Comparison of ENCODE assay signal across 11 cellular contexts in genomic region chr22:48968201-48968959, GRCh38.
DNase-seq lines count a peak whose midpoint lies in the region; ATAC-seq and TF ChIP-seq lines count a peak whose summit lies in the region.
"Had no signal": no experiment of that assay in that cellular context is flagged by ENCODE, and none has a peak within 500 bp of the region (broad histone marks: within the 10 kb centered on the region; RNA-seq: fewer than 3 reads in every experiment).

No MANE protein-coding gene starts in this region.

- no peak overlapping the region for H2AK5ac ChIP-seq in mesenchymal stem cell (ENCODE audit: low read length, severe bottlenecking)

- H3K27ac ChIP-seq in OCI-LY3 (ENCODE audit: low read length) (no peak overlapping the region), hepatocyte (no peak overlapping the region), mesenchymal stem cell (ENCODE audit: low read length, poor library complexity, severe bottlenecking) (no peak overlapping the region)

- peaks cover 0 to 4% of the 10 kb centered on the region in 2 donors for H3K9me3 Mint-ChIP-seq in stimulated activated naive B cell treated with anti-CD40 and anti-IgM and Interleukin-4, amounts not matched to agents 10 μg/mL and 1 μg/mL and 100 μg/mL, for 72 hours
- peaks cover 7% of the 10 kb centered on the region for H3K9me3 Mint-ChIP-seq in Calu3 (ENCODE audit: low read depth, unreplicated experiment)

- no peak overlapping the region for H2BK15ac ChIP-seq in mesenchymal stem cell (ENCODE audit: low read depth, poor library complexity, severe bottlenecking)

- H3K79me1 ChIP-seq in mesenchymal stem cell (replicated peaks; ENCODE audit: low read length, poor library complexity, severe bottlenecking) = no peaks in the 10 kb centered on the region

- H3K36me3 ChIP-seq in OCI-LY3 (replicated peaks; ENCODE audit: low read depth, low read length) = no peaks in the 10 kb centered on the region
- H3K36me3 ChIP-seq in hepatocyte (replicated peaks; ENCODE audit: insufficient read depth, low read depth) = no peaks in the 10 kb centered on the region
- H3K36me3 ChIP-seq in mesenchymal stem cell (ENCODE audit: control insufficient read depth in 1 of 2, insufficient read depth in 2 of 2, low read depth in 1 of 2, low read length in 2 of 2) = no peaks in the 10 kb centered on the region

- no peak overlapping the region for H3K4ac ChIP-seq in mesenchymal stem cell (ENCODE audit: low read depth in 1 of 2, low read length in 2 of 2)

- no peak overlapping the region for H3K23ac ChIP-seq in mesenchymal stem cell (ENCODE audit: low read length in 2 of 2)

- H3K9me2 ChIP-seq in hepatocyte (replicated peaks; ENCODE audit: insufficient read depth) = no peaks in the 10 kb centered on the region

- 43% methylated on average over 11 of the region's 11 CpGs for WGBS in hepatocyte (ENCODE audit: low lambda C conversion rate, missing lambda C conversion rate)
- 39% methylated on average over 11 of the region's 11 CpGs for WGBS in mesenchymal stem cell

- H3K4me3 ChIP-seq in OCI-LY3 (ENCODE audit: low read length) = no peak overlapping the region
- H3K4me3 ChIP-seq in hepatocyte = no peak overlapping the region
- H3K4me3 ChIP-seq in mesenchymal stem cell (ENCODE audit: insufficient read depth in 1 of 2, low read depth in 1 of 2, low read length in 2 of 2) = no peak overlapping the region

- H3K4me2 ChIP-seq in OCI-LY3 (ENCODE audit: low read length) (no peak overlapping the region), hepatocyte (no peak overlapping the region), mesenchymal stem cell (ENCODE audit: low read length, poor library complexity, severe bottlenecking) (no peak overlapping the region)

- H3K4me3 Mint-ChIP-seq in stimulated activated naive B cell treated with anti-CD40 and anti-IgM and Interleukin-4, amounts not matched to agents 10 μg/mL and 1 μg/mL and 100 μg/mL, for 72 hours = no peak overlapping the region
- H3K4me3 Mint-ChIP-seq in Calu3 (ENCODE audit: low read depth, unreplicated experiment) = no peak overlapping the region
- H3K4me3 Mint-ChIP-seq: CD4-positive, CD25-positive, alpha-beta regulatory T cell had no signal

- H3K79me2 ChIP-seq in OCI-LY3 (ENCODE audit: low read length) (no peaks in the 10 kb centered on the region), hepatocyte (no peaks in the 10 kb centered on the region)

- H3K36me3 Mint-ChIP-seq in stimulated activated naive B cell treated with anti-CD40 and anti-IgM and Interleukin-4, amounts not matched to agents 10 μg/mL and 1 μg/mL and 100 μg/mL, for 72 hours = no peaks in the 10 kb centered on the region
- no peaks in the 10 kb centered on the region for H3K36me3 Mint-ChIP-seq in Calu3 (ENCODE audit: insufficient read depth, unreplicated experiment)
- H3K36me3 Mint-ChIP-seq: CD4-positive, CD25-positive, alpha-beta regulatory T cell had no signal

- CTCF ChIA-PET in Calu3 (lab: Charles Lee) = no interaction called here

- no peak overlapping the region for H4K8ac ChIP-seq in mesenchymal stem cell (ENCODE audit: low read length)

- no peak overlapping the region for H3K9ac ChIP-seq in OCI-LY3 (ENCODE audit: low read length)
- no peak overlapping the region for H3K9ac ChIP-seq in mesenchymal stem cell (ENCODE audit: low read length)

- intact Hi-C loops in Calu3 (cut with micrococcal nuclease; ENCODE audit: unreplicated experiment) = no loop called here

- H3K27me3 Mint-ChIP-seq in stimulated activated naive B cell treated with anti-CD40 and anti-IgM and Interleukin-4, amounts not matched to agents 10 μg/mL and 1 μg/mL and 100 μg/mL, for 72 hours = peaks cover 15 to 34% of the 10 kb centered on the region in 2 donors
- H3K27me3 Mint-ChIP-seq in Calu3 (ENCODE audit: unreplicated experiment) = no peaks in the 10 kb centered on the region

- no peak overlapping the region for H3K27ac Mint-ChIP-seq in stimulated activated naive B cell treated with anti-CD40 and anti-IgM and Interleukin-4, amounts not matched to agents 10 μg/mL and 1 μg/mL and 100 μg/mL, for 72 hours
- no peak overlapping the region for H3K27ac Mint-ChIP-seq in Calu3 (ENCODE audit: unreplicated experiment)
- H3K27ac Mint-ChIP-seq: CD4-positive, CD25-positive, alpha-beta regulatory T cell had no signal

- H3K4me1 Mint-ChIP-seq in stimulated activated naive B cell treated with anti-CD40 and anti-IgM and Interleukin-4, amounts not matched to agents 10 μg/mL and 1 μg/mL and 100 μg/mL, for 72 hours = no peaks in the 10 kb centered on the region
- no peaks in the 10 kb centered on the region for H3K4me1 Mint-ChIP-seq in Calu3 (ENCODE audit: low read depth, unreplicated experiment)
- H3K4me1 Mint-ChIP-seq: CD4-positive, CD25-positive, alpha-beta regulatory T cell had no signal

- H2BK5ac ChIP-seq in mesenchymal stem cell (ENCODE audit: low read depth, low read length, poor library complexity, severe bottlenecking) = no peak overlapping the region

- BruUV-seq in Calu3 (replicated peaks; lab: Mats Ljungman, UMichigan) = no TSS peak

- H3K9me3 ChIP-seq in OCI-LY3 (ENCODE audit: insufficient read depth, low read length) = no peaks in the 10 kb centered on the region
- H3K9me3 ChIP-seq in hepatocyte (ENCODE audit: low read depth) = no peaks in the 10 kb centered on the region
- no peaks in the 10 kb centered on the region for H3K9me3 ChIP-seq in mesenchymal stem cell (ENCODE audit: control insufficient read depth, low read length)

- no peaks in the 10 kb centered on the region for H3K4me1 ChIP-seq in OCI-LY3 (ENCODE audit: low read length)
- no peaks in the 10 kb centered on the region for H3K4me1 ChIP-seq in hepatocyte (ENCODE audit: insufficient read depth)
- no peaks in the 10 kb centered on the region for H3K4me1 ChIP-seq in mesenchymal stem cell (ENCODE audit: control insufficient read depth, insufficient read depth, low read depth, low read length)

- no peak overlapping the region for H3K14ac ChIP-seq in mesenchymal stem cell (ENCODE audit: low read length in 2 of 2)

- ATAC-seq in stimulated activated naive B cell treated with anti-CD40 and anti-IgM and Interleukin-4, amounts not matched to agents 10 μg/mL and 1 μg/mL and 100 μg/mL, for 72 hours (replicated peaks) = peak; percentile 67 to 77
- no peak for ATAC-seq in GM21786 (IDR thresholded peaks at IDR 0.05; ENCODE audit: unreplicated experiment)

- no peaks in the 10 kb centered on the region for H4K20me1 ChIP-seq in OCI-LY3 (ENCODE audit: insufficient read depth, low read length)
- no peaks in the 10 kb centered on the region for H4K20me1 ChIP-seq in hepatocyte (ENCODE audit: insufficient read depth, poor library complexity, severe bottlenecking)

- H4K91ac ChIP-seq in mesenchymal stem cell (ENCODE audit: low read length) = no peak overlapping the region

- H3K27me3 ChIP-seq in OCI-LY3 (ENCODE audit: low read depth, low read length) (no peaks in the 10 kb centered on the region), hepatocyte (peaks cover 5% of the 10 kb centered on the region), mesenchymal stem cell (ENCODE audit: control insufficient read depth in 1 of 2, insufficient read depth in 1 of 2, low read length in 2 of 2) (no peaks in the 10 kb centered on the region)

- H2AFZ ChIP-seq in OCI-LY3 (ENCODE audit: low read depth, low read length) = no peak overlapping the region
- no peak overlapping the region for H2AFZ ChIP-seq in hepatocyte
- H2AFZ ChIP-seq in mesenchymal stem cell (ENCODE audit: low read depth, low read length) = no peak overlapping the region

- DNase-seq in activated CD4-positive, alpha-beta T cell treated with anti-CD3 and anti-CD28 coated beads for 48 hours = peak; percentile 41
- no peak for DNase-seq in activated CD4-positive, alpha-beta T cell treated with anti-CD3 and anti-CD28 coated beads for 1 hour
- peak; percentile 74 for DNase-seq in hepatocyte (ENCODE audit: low spot score)
- DNase-seq in stimulated activated naive B cell treated with anti-CD40 and anti-IgM and Interleukin-4, amounts not matched to agents 10 μg/mL and 1 μg/mL and 100 μg/mL, for 72 hours = no peak
- DNase-seq in Calu3 = no peak
- DNase-seq in mesenchymal stem cell = no peak
- DNase-seq: effector CD8-positive, alpha-beta T cell; KG1 had no signal

- no peak overlapping the region for H2BK120ac ChIP-seq in mesenchymal stem cell (ENCODE audit: low read depth, low read length)

- no peak overlapping the region for H3K18ac ChIP-seq in mesenchymal stem cell (ENCODE audit: low read depth in 1 of 2, low read length in 2 of 2)

- no peak overlapping the region for H2BK12ac ChIP-seq in mesenchymal stem cell (ENCODE audit: low read length in 2 of 2)

- peak; percentile 16; the same call in 1 of the 2 replicates for TF ChIP-seq CTCF in OCI-LY3 (IDR thresholded peaks at IDR 0.05; ENCODE audit: low read depth, low read length)
- TF ChIP-seq CTCF in hepatocyte (IDR thresholded peaks at IDR 0.05; ENCODE audit: poor library complexity) = peak; percentile 50
- no peak for TF ChIP-seq CTCF in Calu3 (IDR thresholded peaks at IDR 0.05; ENCODE audit: unreplicated experiment)

Comparison
In these comparisons a context has a peak if more than half of its experiments do, and no peak if none do; other contexts are left out.
1. DNase-seq: peak in activated CD4-positive, alpha-beta T cell treated with anti-CD3 and anti-CD28 coated beads for 48 hours (single experiment) and hepatocyte (single experiment); none in activated CD4-positive, alpha-beta T cell treated with anti-CD3 and anti-CD28 coated beads for 1 hour (single experiment), stimulated activated naive B cell treated with anti-CD40 and anti-IgM and Interleukin-4, amounts not matched to agents 10 μg/mL and 1 μg/mL and 100 μg/mL, for 72 hours (single experiment), Calu3 (single experiment) and mesenchymal stem cell (single experiment).